In genomic region chr14:95064256-95064655, GRCh38 we compare ENCODE assay signal across 23 cellular contexts.
DNase-seq lines count a peak whose midpoint lies in the region; ATAC-seq and TF ChIP-seq lines count a peak whose summit lies in the region.
"Had no signal": no experiment of that assay in that cellular context is flagged by ENCODE, and none has a peak within 500 bp of the region (broad histone marks: within the 10 kb centered on the region; RNA-seq: fewer than 3 reads in every experiment).

No MANE protein-coding gene starts in this region.

- peaks cover 2% of the 10 kb centered on the region for H3K4me1 Mint-ChIP-seq in endothelial cell (ENCODE audit: unreplicated experiment)
- H3K4me1 Mint-ChIP-seq: CD14-positive monocyte had no signal

- H3K18ac ChIP-seq in neuronal stem cell (ENCODE audit: low read length) = no peak overlapping the region

- H2BK5ac ChIP-seq in neuronal stem cell (ENCODE audit: low read length) = no peak overlapping the region

- no peaks in the 10 kb centered on the region for H3K9me3 Mint-ChIP-seq in endothelial cell (ENCODE audit: unreplicated experiment)
- H3K9me3 Mint-ChIP-seq: CD4-positive, alpha-beta T cell; CD8-positive, alpha-beta memory T cell had no signal

- H2BK15ac ChIP-seq in neuronal stem cell (ENCODE audit: low read length) = peak overlapping the region; percentile 34

- H3K4me1 ChIP-seq in neuronal stem cell (ENCODE audit: control insufficient read depth in 2 of 2, insufficient read depth in 1 of 2, low read depth in 1 of 2, low read length in 2 of 2) (peaks cover 0 to 3% of the 10 kb centered on the region in 2 donors), upper lobe of right lung (no peaks in the 10 kb centered on the region)
- H3K4me1 ChIP-seq: A549; BE2C; BLaER1 treated with 17β-estradiol and CSF1 and Interleukin-3, amounts not matched to agents 10 nM and 100 nM had no signal

- H3K4ac ChIP-seq in neuronal stem cell (ENCODE audit: low read length) = no peak overlapping the region

- H3K14ac ChIP-seq in neuronal stem cell (ENCODE audit: low read length) = no peak overlapping the region

- no peak overlapping the region for H2BK12ac ChIP-seq in neuronal stem cell (ENCODE audit: low read length)

- H3K27me3 Mint-ChIP-seq in endothelial cell (ENCODE audit: unreplicated experiment) = peaks cover 1% of the 10 kb centered on the region

- no peaks in the 10 kb centered on the region for H3K27me3 ChIP-seq in neuronal stem cell (ENCODE audit: control insufficient read depth in 3 of 3, insufficient read depth in 3 of 3, low read depth in 1 of 3, low read length in 3 of 3)
- H3K27me3 ChIP-seq in upper lobe of right lung = no peaks in the 10 kb centered on the region
- H3K27me3 ChIP-seq: BE2C; BLaER1 treated with 17β-estradiol and CSF1 and Interleukin-3, amounts not matched to agents 10 nM and 100 nM had no signal

- H3K9me3 ChIP-seq in neuronal stem cell (replicated peaks in 1 of 2; ENCODE audit: control insufficient read depth in 2 of 2, insufficient read depth in 1 of 2, low read depth in 1 of 2, low read length in 2 of 2) = no peaks in the 10 kb centered on the region
- no peaks in the 10 kb centered on the region for H3K9me3 ChIP-seq in upper lobe of right lung
- H3K9me3 ChIP-seq: A549; BE2C; BLaER1 treated with 17β-estradiol and CSF1 and Interleukin-3, amounts not matched to agents 10 nM and 100 nM had no signal

- TF ChIP-seq CTCF in coronary artery (IDR thresholded peaks at IDR 0.05) (no peak), upper lobe of right lung (IDR thresholded peaks at IDR 0.05) (no peak), endothelial cell (IDR thresholded peaks at IDR 0.05; ENCODE audit: unreplicated experiment) (no peak)

- H3K9ac ChIP-seq in neuronal stem cell (ENCODE audit: low read depth, low read length, poor library complexity) = no peak overlapping the region
- H3K9ac ChIP-seq: BLaER1 treated with 17β-estradiol and CSF1 and Interleukin-3, amounts not matched to agents 10 nM and 100 nM had no signal

- no peak overlapping the region for H3K27ac ChIP-seq in coronary artery
- H3K27ac ChIP-seq in neuronal stem cell (replicated peaks; ENCODE audit: low read length) = no peak overlapping the region
- H3K27ac ChIP-seq in upper lobe of right lung = no peak overlapping the region
- H3K27ac ChIP-seq: A549; BLaER1 treated with 17β-estradiol and CSF1 and Interleukin-3, amounts not matched to agents 10 nM and 100 nM had no signal

- H2BK120ac ChIP-seq in neuronal stem cell (ENCODE audit: low read depth, low read length) = no peak overlapping the region

- H3K27ac Mint-ChIP-seq in endothelial cell (ENCODE audit: unreplicated experiment) = no peak overlapping the region
- H3K27ac Mint-ChIP-seq: CD4-positive, alpha-beta T cell; CD8-positive, alpha-beta memory T cell had no signal

- no peak overlapping the region for H2AFZ ChIP-seq in neuronal stem cell (ENCODE audit: low read length)

- no peak overlapping the region for H2AK5ac ChIP-seq in neuronal stem cell (ENCODE audit: low read depth, low read length)

- no CpG with 5 or more reads among the region's 6 CpGs for WGBS in neuronal stem cell (ENCODE audit: extremely low coverage in 2 of 2, insufficient read length in 2 of 2, insufficient replicate concordance in 1 of 2), 2 donors

- H3K79me1 ChIP-seq in neuronal stem cell (ENCODE audit: low read depth, low read length) = no peaks in the 10 kb centered on the region

- DNase-seq in coronary artery (ENCODE audit: low spot score) (peak; percentile 43), mesenteric fat pad (ENCODE audit: low spot score) (peak; percentile 51), neuronal stem cell (ENCODE audit: low spot score) (no peak), upper lobe of right lung (peak; percentile 51), NCI-H2196 treated with DMSO at 0.1 percent for 48 hours (lab: John Stamatoyannopoulos, UW; ENCODE audit: unreplicated experiment) (no peak), endothelial cell (ENCODE audit: low spot score) (no peak)
- DNase-seq: 8988T; ACHN; AML-193; BE2C; Calu3; CD4-positive, alpha-beta T cell; CD8-positive, alpha-beta memory T cell; COR-L47; DMS153; DND-41; GOT3; H7; HCEC 1CT had no signal

- H3K4me3 Mint-ChIP-seq in endothelial cell (ENCODE audit: unreplicated experiment) = no peak overlapping the region
- H3K4me3 Mint-ChIP-seq: CD4-positive, alpha-beta T cell; CD8-positive, alpha-beta memory T cell had no signal

- no peaks in the 10 kb centered on the region for H3K36me3 Mint-ChIP-seq in endothelial cell (ENCODE audit: low read depth, unreplicated experiment)
- H3K36me3 Mint-ChIP-seq: CD14-positive monocyte; CD8-positive, alpha-beta memory T cell had no signal

- no peak overlapping the region for H3K4me2 ChIP-seq in neuronal stem cell (ENCODE audit: insufficient read depth, low read length, poor library complexity, severe bottlenecking)
- H3K4me2 ChIP-seq: A549; BLaER1 treated with 17β-estradiol and CSF1 and Interleukin-3, amounts not matched to agents 10 nM and 100 nM had no signal

- H3K4me3 ChIP-seq in coronary artery (no peak overlapping the region), neuronal stem cell (ENCODE audit: low read length in 2 of 2) (no peak overlapping the region), upper lobe of right lung (no peak overlapping the region)
- H3K4me3 ChIP-seq: A549; BLaER1 treated with 17β-estradiol and CSF1 and Interleukin-3, amounts not matched to agents 10 nM and 100 nM had no signal

- ATAC-seq in upper lobe of right lung (no peak), HG03097 (IDR thresholded peaks at IDR 0.05; ENCODE audit: low FRiP score, unreplicated experiment) (no peak)
- ATAC-seq: A549 had no signal

- no peak overlapping the region for H4K91ac ChIP-seq in neuronal stem cell (ENCODE audit: low read depth, low read length, poor library complexity)

- intact Hi-C loops in upper lobe of right lung (cut with DNase I) = no loop called here

- H3K23ac ChIP-seq in neuronal stem cell (ENCODE audit: low read depth, low read length, poor library complexity) = no peak overlapping the region

- H3K36me3 ChIP-seq in neuronal stem cell (replicated peaks in 1 of 2; ENCODE audit: control insufficient read depth in 2 of 2, insufficient read depth in 2 of 2, low read length in 2 of 2) (no peaks in the 10 kb centered on the region), upper lobe of right lung (no peaks in the 10 kb centered on the region)
- H3K36me3 ChIP-seq: BE2C; BLaER1 treated with 17β-estradiol and CSF1 and Interleukin-3, amounts not matched to agents 10 nM and 100 nM had no signal

- H4K8ac ChIP-seq in neuronal stem cell (ENCODE audit: low read depth, low read length) = no peak overlapping the region

Comparison
In these comparisons a context has a peak if more than half of its experiments do, and no peak if none do; other contexts are left out.
1. DNase-seq: peak in coronary artery (single experiment), mesenteric fat pad (single experiment) and upper lobe of right lung (single experiment); none in neuronal stem cell (single experiment), NCI-H2196 treated with DMSO at 0.1 percent for 48 hours (single experiment) and endothelial cell (single experiment).